Comparison of ENCODE assay signal across 25 cellular contexts in the genomic region with DNA sequence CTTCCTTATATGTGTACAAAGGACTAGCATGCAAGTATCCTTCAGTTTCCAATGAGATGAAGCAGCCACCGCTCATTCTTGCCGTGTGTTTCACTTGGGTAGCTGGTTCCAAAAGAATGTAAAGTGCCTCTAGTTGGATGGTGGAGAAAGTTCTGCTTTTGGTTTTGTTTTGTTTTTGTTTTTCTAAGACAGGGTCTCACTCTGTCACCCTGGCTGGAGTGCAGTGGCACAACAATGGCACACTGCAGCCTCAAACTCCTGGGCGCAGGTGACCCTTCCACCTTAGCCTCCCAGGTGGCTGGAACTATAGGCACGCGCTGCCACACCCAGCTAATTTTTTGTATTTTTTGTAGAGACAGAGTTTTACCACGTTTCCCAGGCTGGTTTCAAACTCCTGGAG.
"Had no signal": no experiment of that assay in that cellular context is flagged by ENCODE, and none has a peak within 500 bp of the region (broad histone marks: within the 10 kb centered on the region; RNA-seq: fewer than 3 reads in every experiment).

No MANE protein-coding gene starts in this region.

- H3K4me3 ChIP-seq: adrenal gland, right lobe of liver, skin epidermis, testis had no signal

- H3K9me3 ChIP-seq: adrenal gland, right lobe of liver, testis had no signal

- H3K27me3 ChIP-seq: adrenal gland, right lobe of liver, testis had no signal

- H3K27ac ChIP-seq: adrenal gland, right lobe of liver, testis, WERI-Rb-1 had no signal

- H3K9me3 Mint-ChIP-seq: activated naive CD8-positive, alpha-beta T cell treated with anti-CD3 and anti-CD28 coated beads for 36 hours; mesothelial cell of epicardium; naive B cell; T-helper 2 cell treated with Interferon-gamma antibody and Interleukin-4, amounts not matched to agents 5 μg/mL and 100 μg/mL, for 36 hours had no signal

- H3K36me3 Mint-ChIP-seq: activated naive CD8-positive, alpha-beta T cell treated with anti-CD3 and anti-CD28 coated beads for 36 hours had no signal

- H3K36me3 ChIP-seq: adrenal gland, right lobe of liver, WERI-Rb-1 had no signal

- H3K27ac Mint-ChIP-seq: activated naive CD8-positive, alpha-beta T cell treated with anti-CD3 and anti-CD28 coated beads for 36 hours; mesothelial cell of epicardium; T-helper 2 cell treated with Interferon-gamma antibody and Interleukin-4, amounts not matched to agents 5 μg/mL and 100 μg/mL, for 36 hours; type B pancreatic cell had no signal

- H3K4me1 Mint-ChIP-seq: mesothelial cell of epicardium had no signal

- DNase-seq: activated CD4-positive, alpha-beta T cell treated with anti-CD3 and anti-CD28 coated beads for 48 hours; activated CD4-positive, alpha-beta T cell treated with anti-CD3 and anti-CD28 coated beads, Interleukin-2, amount 50 U/mL, for 48 hours; activated CD8-positive, alpha-beta memory T cell treated with anti-CD3 and anti-CD28 coated beads for 24 hours; activated effector memory CD4-positive, alpha-beta T cell treated with Interleukin-2 at 50 U/mL for 16 hours; activated naive CD4-positive, alpha-beta T cell treated with Interleukin-2 at 50 U/mL for 16 hours; activated naive CD8-positive, alpha-beta T cell treated with anti-CD3 and anti-CD28 coated beads for 36 hours; adrenal gland; caudate nucleus; dermis blood vessel endothelial cell; effector CD4-positive, alpha-beta T cell; glutamatergic neuron; islet precursor cell; left ventricle myocardium superior; naive B cell; posterior cingulate gyrus; right lobe of liver; stimulated activated CD4-positive, alpha-beta T cell treated with anti-CD3 and anti-CD28 coated beads, Interleukin-12 subunit alpha, Interleukin-12 subunit beta, amount 100 ng/mL, for 4 hours; stimulated activated CD4-positive, alpha-beta T cell treated with anti-CD3 and anti-CD28 coated beads, Interleukin-4, amount 100 ng/mL, for 1 hour; stimulated activated naive CD8-positive, alpha-beta T cell treated with anti-CD3 and anti-CD28 coated beads, Interleukin-15, Interleukin-2, amounts not matched to agents 100 U/mL and 50 U/mL, for 24 hours; testis; WERI-Rb-1 had no signal

- H3K27me3 Mint-ChIP-seq: activated naive CD8-positive, alpha-beta T cell treated with anti-CD3 and anti-CD28 coated beads for 36 hours; naive B cell; type B pancreatic cell had no signal

- H3K4me3 Mint-ChIP-seq: activated naive CD8-positive, alpha-beta T cell treated with anti-CD3 and anti-CD28 coated beads for 36 hours; mesothelial cell of epicardium; T-helper 2 cell treated with Interferon-gamma antibody and Interleukin-4, amounts not matched to agents 5 μg/mL and 100 μg/mL, for 36 hours; type B pancreatic cell had no signal
